Comparison of ENCODE assay signal across 8 cellular contexts in the genomic region with DNA sequence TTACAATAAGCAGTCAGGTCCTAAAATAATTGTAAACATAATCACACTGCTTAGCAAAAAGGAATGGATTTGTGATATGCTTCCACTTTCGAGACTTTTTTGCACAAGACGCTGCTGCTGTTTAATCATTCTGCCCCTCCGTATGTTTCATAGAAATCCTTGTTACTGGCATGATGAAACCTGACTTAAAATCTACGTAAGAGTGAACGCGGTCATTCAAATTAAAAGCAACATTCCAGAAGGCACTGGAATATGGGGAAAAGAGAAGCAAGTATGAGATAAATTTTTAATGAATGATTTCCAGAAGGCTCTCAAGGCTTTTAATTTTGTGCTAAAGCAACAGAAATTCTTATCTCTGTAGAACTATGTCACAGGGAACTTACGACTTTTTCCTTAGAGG. TPM values are rescaled to one million over a fixed set of nuclear protein-coding genes. Genes with fewer than 3 reads are reported as not detected.
DNase-seq lines count a peak whose midpoint lies in the region; ATAC-seq, FAIRE-seq and TF ChIP-seq lines count a peak whose summit lies in the region.

No MANE protein-coding gene starts in this region.

- no peaks in the 10 kb centered on the region for H3K9me2 ChIP-seq in Karpas-422 (replicated peaks; ENCODE audit: insufficient read depth, low read length)

- H3K4me3 ChIP-seq in AG09309 (ENCODE audit: control insufficient read depth, low read depth, low read length), result peak overlapping the region; percentile 76
- peak overlapping the region; percentile 72 for H3K4me3 ChIP-seq in Karpas-422 (ENCODE audit: low read length)
- H3K4me3 ChIP-seq in muscle layer of colon (ENCODE audit: low read depth in 1 of 2, low read length in 2 of 2), result peak overlapping the region; percentile 48 to 82

- peaks cover 58% of the 10 kb centered on the region for H3K79me2 ChIP-seq in Karpas-422 (ENCODE audit: low read length)

- no peak for FAIRE-seq in frontal cortex (lab: Jason Lieb, UNC)

- H3K27ac ChIP-seq in Karpas-422 (ENCODE audit: low read length) (peak overlapping the region; percentile 74), muscle layer of colon (ENCODE audit: low read depth, low read length) (peak overlapping the region; percentile 59)

- no peak for DNase-seq in AG09309 (ENCODE audit: low read depth)
- no peak for DNase-seq in Karpas-422
- no peak for DNase-seq in central memory CD8-positive, alpha-beta T cell (ENCODE audit: low spot score in 2 of 2)
- no peak for DNase-seq in inferior parietal cortex (ENCODE audit: extremely low spot score)
- DNase-seq in frontal cortex (ENCODE audit: low spot score in 2 of 2), result no peak

- H3K4me3 Mint-ChIP-seq in central memory CD8-positive, alpha-beta T cell, result peak overlapping the region; percentile 86

- peak overlapping the region; percentile 83 for H3K4me2 ChIP-seq in Karpas-422 (ENCODE audit: low read depth, low read length, poor library complexity, severe bottlenecking)

- H3K9me3 ChIP-seq in Karpas-422 (ENCODE audit: low read length), result no peaks in the 10 kb centered on the region
- no peaks in the 10 kb centered on the region for H3K9me3 ChIP-seq in muscle layer of colon (ENCODE audit: low read length)

- ATAC-seq in central memory CD8-positive, alpha-beta T cell (replicated peaks; ENCODE audit: extremely low read depth, poor library complexity, severe bottlenecking), result no peak
- ATAC-seq in GM21423 (IDR thresholded peaks at IDR 0.05; ENCODE audit: unreplicated experiment) (no peak), GM19452 (IDR thresholded peaks at IDR 0.05; ENCODE audit: unreplicated experiment) (no peak)

- H3K27ac Mint-ChIP-seq in central memory CD8-positive, alpha-beta T cell (ENCODE audit: low read depth), result peak overlapping the region; percentile 68

- peak overlapping the region; percentile 81 for H3K9ac ChIP-seq in Karpas-422 (ENCODE audit: low read length)
- H3K9ac ChIP-seq in muscle layer of colon (ENCODE audit: low read length), result peak overlapping the region; percentile 93

- no peaks in the 10 kb centered on the region for H4K20me1 ChIP-seq in Karpas-422 (ENCODE audit: insufficient read depth, low read depth, low read length)

- peaks cover 15% of the 10 kb centered on the region for H3K36me3 Mint-ChIP-seq in central memory CD8-positive, alpha-beta T cell (ENCODE audit: insufficient read depth)

- H3K4me1 ChIP-seq in Karpas-422 (ENCODE audit: low read length) (peaks cover 61% of the 10 kb centered on the region), muscle layer of colon (ENCODE audit: insufficient read depth, low read length) (peaks cover 26% of the 10 kb centered on the region)

- no peaks in the 10 kb centered on the region for H3K27me3 Mint-ChIP-seq in central memory CD8-positive, alpha-beta T cell

- H3K4me1 Mint-ChIP-seq in central memory CD8-positive, alpha-beta T cell, result peaks cover 51% of the 10 kb centered on the region

- H3K27me3 ChIP-seq in Karpas-422 (ENCODE audit: low read length) (no peaks in the 10 kb centered on the region), muscle layer of colon (ENCODE audit: control insufficient read depth in 1 of 2, insufficient read depth in 2 of 2, low read length in 2 of 2) (no peaks in the 10 kb centered on the region)

- H3K36me3 ChIP-seq in Karpas-422 (ENCODE audit: insufficient read depth, low read length), result peaks cover 17% of the 10 kb centered on the region; the same call in 1 of the 2 replicates
- H3K36me3 ChIP-seq in muscle layer of colon (ENCODE audit: insufficient read depth, low read length), result no peaks in the 10 kb centered on the region

- TF ChIP-seq CTCF in AG09309 (IDR thresholded peaks at IDR 0.05; ENCODE audit: control insufficient read depth, insufficient read depth, low read depth, low read length, missing control alignments), result no peak

- no peak overlapping the region for H2AFZ ChIP-seq in Karpas-422 (ENCODE audit: low read length)

- no peaks in the 10 kb centered on the region for H3K9me3 Mint-ChIP-seq in central memory CD8-positive, alpha-beta T cell

RNA-seq across cellular contexts. Expression of gene CNIH1, which starts 1.1 kb away (rescaled TPM):
- 132 and 576 TPM in 2 replicates for total RNA-seq in Karpas-422 (2014; rRNA removed; shearing (Covaris generic); ENCODE audit: low replicate concordance)
- 41.6 TPM for total RNA-seq in frontal cortex

RNA-seq across cellular contexts. Expression of gene CDKN3, which starts 43.2 kb away (rescaled TPM):
- 57.8 and 96.1 TPM in 2 replicates for total RNA-seq in Karpas-422 (2014; rRNA removed; shearing (Covaris generic); ENCODE audit: low replicate concordance)
- total RNA-seq in frontal cortex, result 5.3 TPM

RNA-seq across cellular contexts. Expression of gene GMFB, which starts 48.7 kb away (rescaled TPM):
- total RNA-seq in Karpas-422 (2014; rRNA removed; shearing (Covaris generic); ENCODE audit: low replicate concordance), result 35.9 and 81.8 TPM in 2 replicates
- 258 TPM for total RNA-seq in frontal cortex
